Comparison of ENCODE assay signal across 9 cellular contexts in the genomic region with DNA sequence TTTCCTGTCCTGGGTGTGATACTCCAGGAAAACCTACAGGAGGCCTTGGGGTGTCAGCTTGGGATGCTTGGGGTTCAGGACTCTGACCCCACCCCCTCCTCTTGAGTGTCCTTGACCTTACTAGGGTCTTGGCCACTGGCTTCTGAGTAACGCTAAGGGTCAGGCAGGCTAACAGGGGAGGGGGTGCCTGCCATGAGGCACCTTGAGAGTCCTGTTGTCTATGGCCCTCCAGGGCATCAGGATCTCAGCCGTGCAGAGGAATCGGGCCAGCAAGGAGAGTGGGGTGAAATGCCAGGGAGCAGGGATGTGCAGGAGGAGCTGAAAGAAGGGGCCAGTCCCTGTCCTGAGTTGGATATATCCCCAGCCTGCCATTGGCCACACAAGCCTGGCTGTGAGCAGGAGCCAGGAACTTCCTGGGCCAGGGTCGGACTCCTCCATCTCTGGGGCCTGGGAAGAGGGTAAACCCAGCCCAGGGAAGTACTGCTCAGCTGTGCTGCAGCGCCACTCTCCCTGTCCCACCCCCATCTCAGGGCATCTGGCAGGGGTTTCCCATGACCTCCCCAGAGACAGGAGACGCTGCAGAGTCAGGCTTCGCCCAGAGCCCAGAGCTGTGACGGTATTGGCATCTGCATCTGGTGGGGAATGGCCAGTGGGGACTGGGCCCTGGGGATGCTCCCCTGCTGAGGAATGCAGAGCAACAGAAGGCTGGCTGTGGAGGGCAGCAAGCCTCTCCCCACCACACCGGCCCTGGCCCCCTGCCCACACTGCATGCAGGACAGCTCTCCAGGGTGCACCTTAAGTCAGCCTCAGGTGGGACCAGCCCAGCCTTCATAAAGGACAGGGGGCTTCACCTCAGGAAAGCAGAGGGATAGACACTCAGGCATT. TPM values are rescaled to one million over a fixed set of nuclear protein-coding genes. Genes with fewer than 3 reads are reported as not detected.
DNase-seq lines count a peak whose midpoint lies in the region; ATAC-seq and TF ChIP-seq lines count a peak whose summit lies in the region.
"Had no signal": no experiment of that assay in that cellular context is flagged by ENCODE, and none has a peak within 500 bp of the region (broad histone marks: within the 10 kb centered on the region; RNA-seq: fewer than 3 reads in every experiment).

No MANE protein-coding gene starts in this region.

- H3K9me3 Mint-ChIP-seq in CD8-positive, alpha-beta T cell, result no peaks in the 10 kb centered on the region
- no peaks in the 10 kb centered on the region for H3K9me3 Mint-ChIP-seq in memory B cell

- no peak for TF ChIP-seq POLR2A in suprapubic skin (IDR thresholded peaks at IDR 0.05)

- POLR2A ChIA-PET in CD8-positive, alpha-beta T cell (lab: Charles Lee), result no interaction called here

- whole genome bisulfite sequencing in suprapubic skin, result 76% methylated on average over 6 of the region's 9 CpGs

- no peak for TF ChIP-seq EP300 in suprapubic skin (IDR thresholded peaks at IDR 0.05)

- no peak for ATAC-seq in CD8-positive, alpha-beta T cell
- ATAC-seq in GM21423 (IDR thresholded peaks at IDR 0.05; ENCODE audit: unreplicated experiment) (peak; percentile 32), memory B cell (ENCODE audit: low read depth) (peak; percentile 50)

- no peaks in the 10 kb centered on the region for H3K27me3 Mint-ChIP-seq in CD8-positive, alpha-beta T cell (ENCODE audit: low read depth)
- no peaks in the 10 kb centered on the region for H3K27me3 Mint-ChIP-seq in memory B cell

- no peak for DNase-seq in CD8-positive, alpha-beta T cell
- DNase-seq in SJCRH30, result peak; percentile 67 to 69
- peak; percentile 40 to 47 for DNase-seq in memory B cell (ENCODE audit: low spot score in 2 of 2)
- no peak for DNase-seq in suprapubic skin (ENCODE audit: low spot score in 2 of 2)
- no peak for DNase-seq in GM19240 (ENCODE audit: insufficient read length, low spot score)
- DNase-seq in HK-2 (ENCODE audit: unreplicated experiment), result no peak
- DNase-seq in HCEC 1CT, result no peak
- DNase-seq: testis had no signal

- intact Hi-C loops in CD8-positive, alpha-beta T cell (cut with DNase I, micrococcal nuclease), result loop anchor here in 1 of 2 experiments (5.0 kb wide), 1 partner anchor 395 kb away; a partner anchor contains a TSS

- H3K36me3 Mint-ChIP-seq in CD8-positive, alpha-beta T cell, result peaks cover 10% of the 10 kb centered on the region
- no peaks in the 10 kb centered on the region for H3K36me3 Mint-ChIP-seq in memory B cell

- H3K9me3 ChIP-seq in CD8-positive, alpha-beta T cell (ENCODE audit: low read length), result no peaks in the 10 kb centered on the region
- H3K9me3 ChIP-seq in SJCRH30 (replicated peaks), result no peaks in the 10 kb centered on the region
- H3K9me3 ChIP-seq in suprapubic skin, result no peaks in the 10 kb centered on the region
- H3K9me3 ChIP-seq: testis had no signal

- no peak for TF ChIP-seq CTCF in CD8-positive, alpha-beta T cell (IDR thresholded peaks at IDR 0.05)
- TF ChIP-seq CTCF in suprapubic skin (IDR thresholded peaks at IDR 0.05), result no peak

- H3K4me1 Mint-ChIP-seq in CD8-positive, alpha-beta T cell (ENCODE audit: low read depth), result peaks cover 95% of the 10 kb centered on the region
- H3K4me1 Mint-ChIP-seq in memory B cell, result peaks cover 68% of the 10 kb centered on the region

- peak overlapping the region; percentile 29 for H3K4me3 Mint-ChIP-seq in CD8-positive, alpha-beta T cell
- peak overlapping the region; percentile 57 for H3K4me3 Mint-ChIP-seq in memory B cell

- peak overlapping the region; percentile 85 for H3K27ac Mint-ChIP-seq in CD8-positive, alpha-beta T cell
- peak overlapping the region; percentile 74 for H3K27ac Mint-ChIP-seq in memory B cell

- no peaks in the 10 kb centered on the region for H3K36me3 ChIP-seq in CD8-positive, alpha-beta T cell (ENCODE audit: insufficient read depth, low read length)
- H3K36me3 ChIP-seq in SJCRH30 (no peaks in the 10 kb centered on the region), suprapubic skin (no peaks in the 10 kb centered on the region)

- H3K4me1 ChIP-seq in CD8-positive, alpha-beta T cell (ENCODE audit: insufficient read depth, low read length), result peaks cover 98% of the 10 kb centered on the region
- H3K4me1 ChIP-seq in SJCRH30, result peaks cover 37% of the 10 kb centered on the region
- peaks cover 56% of the 10 kb centered on the region for H3K4me1 ChIP-seq in suprapubic skin

- no peaks in the 10 kb centered on the region for H3K27me3 ChIP-seq in CD8-positive, alpha-beta T cell (ENCODE audit: insufficient read depth, low read length)
- no peaks in the 10 kb centered on the region; the same call in 1 of the 2 replicates for H3K27me3 ChIP-seq in SJCRH30
- peaks cover 4% of the 10 kb centered on the region for H3K27me3 ChIP-seq in suprapubic skin
- H3K27me3 ChIP-seq: testis had no signal

- no peak overlapping the region for H3K4me3 ChIP-seq in CD8-positive, alpha-beta T cell (ENCODE audit: low read depth, low read length)
- no peak overlapping the region for H3K4me3 ChIP-seq in SJCRH30
- H3K4me3 ChIP-seq in suprapubic skin, result no peak overlapping the region
- H3K4me3 ChIP-seq: testis had no signal

- CTCF ChIA-PET in CD8-positive, alpha-beta T cell (lab: Charles Lee), result interaction anchor here (1.0 to 3.5 kb wide), 10 partner anchors 8 to 45 kb away, joined by 3 to 21 read pairs (median 4); no protein-coding TSS in a partner anchor

- no peak overlapping the region for H3K27ac ChIP-seq in CD8-positive, alpha-beta T cell (ENCODE audit: low read depth, low read length)
- H3K27ac ChIP-seq in SJCRH30 (no peak overlapping the region), suprapubic skin (no peak overlapping the region)
- H3K27ac ChIP-seq: testis had no signal

RNA-seq across cellular contexts. Expression of a gene that starts 6.3 kb away (rescaled TPM):
- total RNA-seq in CD8-positive, alpha-beta T cell, result 10 to 100 TPM; 62.2 to 63.5 TPM
- 0.61 and 0.66 TPM in 2 replicates for total RNA-seq in SJCRH30 (2014; rRNA removed; shearing (Covaris generic))
- total RNA-seq in suprapubic skin, result 1 to 10 TPM in 3 of 4 donors, under 1 TPM in 1; 0.65 to 2.3 (median 1.1) TPM

Comparison
In these comparisons a context has a peak if more than half of its experiments do, and no peak if none do; other contexts are left out.
1. DNase-seq: peak in SJCRH30 (2 of 2) and memory B cell (2 of 2); none in CD8-positive, alpha-beta T cell (0 of 7), suprapubic skin (0 of 2), GM19240 (single experiment), HK-2 (single experiment) and HCEC 1CT (single experiment).
2. RNA of a gene that starts 6.3 kb away (total RNA-seq): 62.2 to 63.5 TPM in CD8-positive, alpha-beta T cell; 0.65 to 2.3 TPM in suprapubic skin and 0.61 to 0.66 TPM in SJCRH30; every median in the first group is over 10 times any median in the second.